2 cellular contexts compared by ENCODE assay signal in the genomic region with DNA sequence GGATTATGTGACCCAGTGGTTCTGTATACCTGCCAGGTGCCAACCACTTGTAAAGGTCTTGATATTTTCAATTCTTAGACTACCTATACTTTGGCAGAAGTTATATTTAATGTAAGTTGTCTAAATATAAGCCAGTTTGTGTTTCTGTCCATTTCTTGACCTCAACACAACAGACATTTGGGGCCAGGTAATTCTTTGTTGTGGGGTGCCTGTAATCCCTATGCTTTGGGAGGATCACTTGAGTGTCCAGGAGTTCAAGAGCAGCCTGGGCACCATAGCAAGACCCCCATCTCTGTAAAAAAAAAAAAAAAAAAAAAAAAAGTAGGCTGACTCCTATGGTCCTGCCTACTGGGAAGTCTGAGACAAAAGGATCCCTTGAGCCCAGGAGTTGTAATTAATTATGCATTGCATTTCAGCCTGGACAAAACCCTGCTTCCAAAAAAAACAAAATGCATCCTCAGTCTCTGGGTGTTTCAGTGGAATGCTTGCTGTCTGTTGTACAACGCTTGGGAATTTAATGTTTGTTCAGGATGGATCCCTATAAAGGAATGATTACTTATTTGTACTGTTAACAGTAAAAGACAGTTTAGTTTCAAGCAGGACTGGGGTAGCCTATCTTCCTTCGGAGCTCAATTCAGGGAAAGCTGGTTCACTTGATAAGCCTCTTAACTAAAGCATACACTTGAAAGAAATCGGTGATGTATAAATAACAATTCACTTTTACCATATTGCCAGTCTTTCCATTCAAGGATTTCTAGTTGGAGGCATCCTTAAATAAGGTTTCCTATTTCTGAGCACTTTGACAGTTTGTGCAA.
A peak's percentile ranks its signal among the peaks of the same experiment; 100 is the strongest.
TF ChIP-seq lines count a peak whose summit lies in the region.

No MANE protein-coding gene starts in this region.

TF ChIP-seq in A549, 52 proteins besides CTCF, POLR2A, EP300 and RAD21:
- TF ChIP-seq ATOH8 (CRISPR knock-in tag; IDR thresholded peaks at IDR 0.05; ENCODE audit: low read depth) (no peak), EHF (CRISPR knock-in tag; IDR thresholded peaks at IDR 0.05) (no peak), HOXB13 (CRISPR knock-in tag; IDR thresholded peaks at IDR 0.05; ENCODE audit: low read depth) (no peak), RARB (CRISPR knock-in tag; IDR thresholded peaks at IDR 0.05) (0 out of 2 replicates have a peak, but pooled peaks have one; percentile 28), FOSB (CRISPR knock-in tag; IDR thresholded peaks at IDR 0.05) (no peak), NR3C1 (IDR thresholded peaks at IDR 0.05) (no peak)
- TF ChIP-seq, protein P1, sequence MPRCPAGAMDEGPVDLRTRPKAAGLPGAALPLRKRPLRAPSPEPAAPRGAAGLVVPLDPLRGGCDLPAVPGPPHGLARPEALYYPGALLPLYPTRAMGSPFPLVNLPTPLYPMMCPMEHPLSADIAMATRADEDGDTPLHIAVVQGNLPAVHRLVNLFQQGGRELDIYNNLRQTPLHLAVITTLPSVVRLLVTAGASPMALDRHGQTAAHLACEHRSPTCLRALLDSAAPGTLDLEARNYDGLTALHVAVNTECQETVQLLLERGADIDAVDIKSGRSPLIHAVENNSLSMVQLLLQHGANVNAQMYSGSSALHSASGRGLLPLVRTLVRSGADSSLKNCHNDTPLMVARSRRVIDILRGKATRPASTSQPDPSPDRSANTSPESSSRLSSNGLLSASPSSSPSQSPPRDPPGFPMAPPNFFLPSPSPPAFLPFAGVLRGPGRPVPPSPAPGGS (IDR thresholded peaks at IDR 0.05), result 0 out of 3 replicates have a peak, but pooled peaks have one; percentile 13

TF ChIP-seq in H1, 55 proteins besides CTCF, POLR2A, EP300 and RAD21:
- no peak for TF ChIP-seq TCF12 (IDR thresholded peaks at IDR 0.05; ENCODE audit: low read depth, low read length)
- TF ChIP-seq POLR2AphosphoS5 (IDR thresholded peaks at IDR 0.05; ENCODE audit: low read depth, low read length), result peak; percentile 33
